In the genomic region with DNA sequence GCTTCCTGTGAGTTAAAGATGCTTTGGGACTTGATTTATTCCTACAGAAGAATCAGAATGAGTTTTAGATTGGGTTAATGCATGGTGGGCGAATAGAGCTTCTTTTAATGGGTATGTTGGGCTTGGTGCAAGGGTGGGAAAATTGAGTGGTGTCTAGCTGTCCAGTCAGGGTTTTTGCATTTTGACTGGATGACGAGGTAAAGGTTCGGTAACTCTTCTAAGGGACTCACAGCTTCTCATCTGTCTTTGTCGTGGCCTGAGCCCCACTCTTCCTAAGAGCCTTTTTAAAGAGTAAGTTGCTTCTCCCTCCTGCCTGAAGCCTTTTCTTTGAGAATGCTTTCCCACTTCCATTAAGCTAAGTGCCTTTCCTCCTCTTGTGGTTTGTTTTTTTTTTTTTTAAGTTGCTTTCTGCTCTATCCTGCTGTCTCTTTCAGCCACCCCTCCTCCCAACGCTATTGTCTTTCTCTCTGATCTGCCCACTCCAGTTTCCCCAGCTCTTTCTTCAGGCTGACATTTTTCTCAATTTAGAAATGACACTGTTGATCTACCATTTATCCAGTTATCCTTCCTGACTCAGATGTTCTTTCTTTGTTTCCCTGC, we compare ENCODE assay signal across 8 cellular contexts. TPM values are rescaled to one million over a fixed set of nuclear protein-coding genes. Genes with fewer than 3 reads are reported as not detected.
A peak's percentile ranks its signal among the peaks of the same experiment; 100 is the strongest.
DNase-seq lines count a peak whose midpoint lies in the region; ATAC-seq and TF ChIP-seq lines count a peak whose summit lies in the region.

No MANE protein-coding gene starts in this region.

- peaks cover 34% of the 10 kb centered on the region for H3K4me1 Mint-ChIP-seq in activated naive CD4-positive, alpha-beta T cell treated with anti-CD3 and anti-CD28 coated beads for 36 hours (ENCODE audit: low read depth)

- H3K36me3 ChIP-seq in adipocyte (ENCODE audit: control insufficient read depth, insufficient read depth, low read length, severe bottlenecking) (peaks cover 9% of the 10 kb centered on the region), transverse colon (no peaks in the 10 kb centered on the region)

- in situ Hi-C loops in transverse colon (cut with MboI; ENCODE audit: low pct_ligation_motif_present in 1 of 4, low pct_unique_long_range_greater_than_20kb in 1 of 4, low sequenced_read_pairs in 3 of 4): loop anchor here in 1 of 4 donors (5.0 kb wide), 1 partner anchor 62 kb away; no protein-coding TSS in a partner anchor

- no peaks in the 10 kb centered on the region for H3K9me3 Mint-ChIP-seq in activated naive CD4-positive, alpha-beta T cell treated with anti-CD3 and anti-CD28 coated beads for 36 hours

- no peaks in the 10 kb centered on the region for H3K27me3 ChIP-seq in adipocyte (replicated peaks; ENCODE audit: control insufficient read depth, insufficient read depth, low read length)
- H3K27me3 ChIP-seq in transverse colon: no peaks in the 10 kb centered on the region

- no peak for TF ChIP-seq POLR2A in lower leg skin (IDR thresholded peaks at IDR 0.05)
- no peak for TF ChIP-seq POLR2A in transverse colon (IDR thresholded peaks at IDR 0.05)

- no peaks in the 10 kb centered on the region for H3K27me3 Mint-ChIP-seq in activated naive CD4-positive, alpha-beta T cell treated with anti-CD3 and anti-CD28 coated beads for 36 hours (ENCODE audit: low read depth)

- H3K27ac Mint-ChIP-seq in activated naive CD4-positive, alpha-beta T cell treated with anti-CD3 and anti-CD28 coated beads for 36 hours: peak overlapping the region; percentile 85

- intact Hi-C loops in activated naive CD4-positive, alpha-beta T cell treated with anti-CD3 and anti-CD28 coated beads for 36 hours (cut with micrococcal nuclease): loop anchor here (5.0 kb wide), 5 partner anchors 57 to 222 kb away; a partner anchor contains a TSS
- intact Hi-C loops in lower leg skin (cut with DNase I; ENCODE audit: low total_unique reads) (no loop called here), transverse colon (cut with DNase I; ENCODE audit: low total_unique reads) (no loop called here)

- peak overlapping the region in 3 of 4 donors; percentile 88 to 94 (median 92) for H3K27ac ChIP-seq in transverse colon

- no peak for ATAC-seq in GM18520 (IDR thresholded peaks at IDR 0.05; ENCODE audit: unreplicated experiment)

- TF ChIP-seq EP300 in transverse colon (IDR thresholded peaks at IDR 0.05; ENCODE audit: low read depth): no peak

- H3K9me3 ChIP-seq in adipocyte (ENCODE audit: control insufficient read depth, low read length): no peaks in the 10 kb centered on the region
- no peaks in the 10 kb centered on the region for H3K9me3 ChIP-seq in transverse colon

- H3K4me3 ChIP-seq in adipocyte (ENCODE audit: low read length) (peak overlapping the region; percentile 98), lower leg skin (ENCODE audit: low read depth, poor library complexity, severe bottlenecking) (peak overlapping the region; percentile 84), transverse colon (peak overlapping the region; percentile 59 to 93 (median 73))

- H3K36me3 Mint-ChIP-seq in activated naive CD4-positive, alpha-beta T cell treated with anti-CD3 and anti-CD28 coated beads for 36 hours (ENCODE audit: low read depth): peaks cover 7% of the 10 kb centered on the region

- TF ChIP-seq CTCF in lower leg skin (IDR thresholded peaks at IDR 0.05): no peak
- TF ChIP-seq CTCF in transverse colon (IDR thresholded peaks at IDR 0.05): no peak

- DNase-seq in activated naive CD4-positive, alpha-beta T cell treated with anti-CD3 and anti-CD28 coated beads for 36 hours: no peak
- DNase-seq in activated naive CD4-positive, alpha-beta T cell treated with Interleukin-2 at 50 U/mL for 16 hours: no peak
- peak; percentile 47 for DNase-seq in adipocyte (ENCODE audit: low read depth)
- DNase-seq in lower leg skin (ENCODE audit: low spot score in 2 of 2): no peak
- no peak for DNase-seq in transverse colon
- DNase-seq in EL: no peak
- no peak for DNase-seq in HuH-7 (ENCODE audit: low spot score)

- H3K4me3 Mint-ChIP-seq in activated naive CD4-positive, alpha-beta T cell treated with anti-CD3 and anti-CD28 coated beads for 36 hours: peak overlapping the region; percentile 93

- peak overlapping the region; percentile 99 for H3K9ac ChIP-seq in adipocyte (ENCODE audit: low read length)

- H3K4me1 ChIP-seq in adipocyte (ENCODE audit: control insufficient read depth, insufficient read depth, low read length) (peaks cover 12% of the 10 kb centered on the region), transverse colon (peaks cover 11 to 23% (median 16%) of the 10 kb centered on the region in 4 donors)

- WGBS in lower leg skin, 2 donors: 21 to 23% methylated on average over 5 of the region's 5 CpGs
- WGBS in transverse colon (ENCODE audit: low coverage in 1 of 2), 2 donors: 21 to 24% methylated on average over 5 of the region's 5 CpGs

- CTCF ChIA-PET in activated naive CD4-positive, alpha-beta T cell treated with anti-CD3 and anti-CD28 coated beads for 36 hours (lab: Charles Lee): interaction anchor here (0.6 to 9.2 kb wide), 3 partner anchors 18 to 30 kb away, joined by 4 to 161 read pairs (median 7); a partner anchor contains a TSS

RNA-seq across cellular contexts. Expression of a gene that starts 1.1 kb away (rescaled TPM):
- 10 to 100 TPM; 61.3 to 63.0 TPM for total RNA-seq in activated naive CD4-positive, alpha-beta T cell treated with anti-CD3 and anti-CD28 coated beads for 36 hours
- total RNA-seq in lower leg skin (10 to 100 TPM; 20.6 to 36.4 (median 26.1) TPM), transverse colon (10 to 100 TPM; 29.1 to 50.9 (median 37.6) TPM)

RNA-seq across cellular contexts. Expression of a gene that starts 19.8 kb away (rescaled TPM):
- total RNA-seq in activated naive CD4-positive, alpha-beta T cell treated with anti-CD3 and anti-CD28 coated beads for 36 hours: under 1 TPM; 0.32 to 0.62 TPM
- under 1 TPM in 3 of 4 donors, not detected in 1; 0.19 to 0.26 (median 0.20) TPM for total RNA-seq in lower leg skin
- 1 to 10 TPM in 1 of 4 donors, under 1 TPM in 2, not detected in 1; 0.48 to 3.0 (median 0.75) TPM for total RNA-seq in transverse colon

RNA-seq across cellular contexts. Expression of a gene that starts 20.1 kb away (rescaled TPM):
- 1 to 10 TPM in 1 of 2 experiments, under 1 TPM in 1; 0.57 to 1.5 TPM for total RNA-seq in activated naive CD4-positive, alpha-beta T cell treated with anti-CD3 and anti-CD28 coated beads for 36 hours
- total RNA-seq in lower leg skin (1 to 10 TPM in 3 of 4 donors, not detected in 1; 2.5 to 4.2 (median 3.4) TPM), transverse colon (10 to 100 TPM in 3 of 4 donors, 1 to 10 TPM in 1; 9.1 to 22.7 (median 14.5) TPM)

RNA-seq across cellular contexts. Expression of a gene that starts 47.6 kb away (rescaled TPM):
- total RNA-seq in activated naive CD4-positive, alpha-beta T cell treated with anti-CD3 and anti-CD28 coated beads for 36 hours: 10 to 100 TPM; 10.4 to 12.1 TPM
- total RNA-seq in lower leg skin: 1 to 10 TPM; 1.8 to 8.0 (median 5.3) TPM
- 1 to 10 TPM; 2.2 to 5.6 (median 5.2) TPM for total RNA-seq in transverse colon

RNA-seq across cellular contexts. Expression of a gene that starts 51.6 kb away (rescaled TPM):
- total RNA-seq in activated naive CD4-positive, alpha-beta T cell treated with anti-CD3 and anti-CD28 coated beads for 36 hours: 10 to 100 TPM; 38.2 to 40.0 TPM
- total RNA-seq in lower leg skin (100 to 1,000 TPM in 2 of 4 donors, 10 to 100 TPM in 2; 81.8 to 135 (median 112) TPM), transverse colon (100 to 1,000 TPM in 3 of 4 donors, 10 to 100 TPM in 1; 64.3 to 164 (median 128) TPM)
